In genomic region chr17:66727634-66728570, GRCh38 we compare ENCODE assay signal across 8 cellular contexts.
DNase-seq lines count a peak whose midpoint lies in the region; ATAC-seq and FAIRE-seq lines count a peak whose summit lies in the region.

No MANE protein-coding gene starts in this region.

- no peaks in the 10 kb centered on the region for H3K9me3 Mint-ChIP-seq in activated naive CD8-positive, alpha-beta T cell treated with anti-CD3 and anti-CD28 coated beads, Interleukin-2, amount 50 U/mL, for 24 hours

- peaks cover 10% of the 10 kb centered on the region for H3K4me1 Mint-ChIP-seq in activated naive CD8-positive, alpha-beta T cell treated with anti-CD3 and anti-CD28 coated beads, Interleukin-2, amount 50 U/mL, for 24 hours

- intact Hi-C loops in left cardiac atrium (cut with DNase I), result loop anchor here in 1 of 2 donors (10.0 kb wide), 1 partner anchor 427 kb away; no protein-coding TSS in a partner anchor

- H3K27me3 Mint-ChIP-seq in activated naive CD8-positive, alpha-beta T cell treated with anti-CD3 and anti-CD28 coated beads, Interleukin-2, amount 50 U/mL, for 24 hours, result no peaks in the 10 kb centered on the region

- no peak overlapping the region for H3K4me3 Mint-ChIP-seq in activated naive CD8-positive, alpha-beta T cell treated with anti-CD3 and anti-CD28 coated beads, Interleukin-2, amount 50 U/mL, for 24 hours

- DNase-seq in CD1c-positive myeloid dendritic cell (ENCODE audit: extremely low spot score) (peak; percentile 18), LoVo (ENCODE audit: low spot score) (peak; percentile 29), RCC 7860 (ENCODE audit: low spot score) (peak; percentile 14), left cardiac atrium (peak; percentile 58), renal cortical epithelial cell (ENCODE audit: low read depth) (peak; percentile 41), NCI-H226 (no peak)
- peak; percentile 42 for DNase-seq in activated naive CD8-positive, alpha-beta T cell treated with anti-CD3 and anti-CD28 coated beads, Interleukin-2, amount 50 U/mL, for 24 hours

- peaks cover 6% of the 10 kb centered on the region for H3K36me3 Mint-ChIP-seq in activated naive CD8-positive, alpha-beta T cell treated with anti-CD3 and anti-CD28 coated beads, Interleukin-2, amount 50 U/mL, for 24 hours (ENCODE audit: low read depth)

- H3K27ac Mint-ChIP-seq in activated naive CD8-positive, alpha-beta T cell treated with anti-CD3 and anti-CD28 coated beads, Interleukin-2, amount 50 U/mL, for 24 hours, result peak overlapping the region; percentile 64

- no peak for FAIRE-seq in RCC 7860 (lab: Jason Lieb, UNC)

- ATAC-seq in GM19351 (IDR thresholded peaks at IDR 0.05; ENCODE audit: unreplicated experiment) (peak; percentile 67), left cardiac atrium (peak; percentile 66 to 80)
- no peak for ATAC-seq in activated naive CD8-positive, alpha-beta T cell treated with anti-CD3 and anti-CD28 coated beads, Interleukin-2, amount 50 U/mL, for 24 hours
